8 cellular contexts compared by ENCODE assay signal in the genomic region with DNA sequence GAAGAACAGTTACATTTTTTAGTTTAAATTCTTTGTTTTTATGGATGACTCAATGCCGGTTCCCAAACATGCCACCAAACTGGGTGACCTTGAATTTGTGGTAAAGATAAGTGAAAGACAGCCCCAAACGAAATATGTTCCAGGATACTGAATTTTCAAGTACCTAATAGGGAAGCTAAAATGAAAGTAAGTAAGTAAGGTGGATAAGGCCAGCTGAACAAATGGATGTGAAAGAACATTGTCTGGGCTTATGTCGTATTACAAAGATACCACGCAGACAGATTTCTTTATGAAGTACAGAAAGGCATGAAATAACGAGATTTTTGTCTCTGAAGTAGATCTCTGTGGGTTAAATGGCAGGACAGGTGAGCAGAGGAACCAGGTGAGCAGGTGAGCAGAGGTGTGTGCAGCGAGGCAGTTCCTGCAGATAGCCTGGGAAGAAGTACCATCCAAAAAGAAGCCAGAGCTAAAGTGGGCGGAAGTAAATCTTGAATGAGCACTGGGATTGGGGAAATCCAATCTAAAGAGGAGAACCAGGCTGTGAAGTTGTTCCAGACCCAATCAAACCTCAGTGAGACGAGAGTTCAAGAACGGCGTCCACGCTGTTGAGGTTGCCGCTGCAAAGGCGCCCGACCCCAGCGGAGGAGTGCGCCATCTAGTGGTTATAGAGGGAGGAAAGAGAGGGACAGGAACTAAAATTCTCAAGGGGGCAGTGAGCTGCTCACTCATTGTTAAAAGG. TPM values are rescaled to one million over a fixed set of nuclear protein-coding genes. Genes with fewer than 3 reads are reported as not detected.
DNase-seq lines count a peak whose midpoint lies in the region; ATAC-seq and TF ChIP-seq lines count a peak whose summit lies in the region.

No MANE protein-coding gene starts in this region.

- H3K27ac ChIP-seq in RWPE2 (ENCODE audit: poor library complexity, severe bottlenecking) (no peak overlapping the region), uterus (no peak overlapping the region)

- peak; percentile 83 for TF ChIP-seq CTCF in RWPE2 (IDR thresholded peaks at IDR 0.05; ENCODE audit: poor library complexity, severe bottlenecking)
- peak; percentile 93 for TF ChIP-seq CTCF in foreskin fibroblast (IDR thresholded peaks at IDR 0.05; ENCODE audit: low read depth, low read length)
- peak; percentile 69 to 91 (median 80) for TF ChIP-seq CTCF in uterus (IDR thresholded peaks at IDR 0.05)

- intact Hi-C loops in posterior cingulate gyrus (cut with DNase I), result no loop called here
- intact Hi-C loops in uterus (cut with DNase I; ENCODE audit: low total_unique reads), result loop anchor here (10.0 kb wide), 1 partner anchor 329 kb away; no protein-coding TSS in a partner anchor

- peak; percentile 77 for DNase-seq in Daoy (ENCODE audit: low read depth)
- peak; percentile 22 for DNase-seq in KG1 (lab: John Stamatoyannopoulos, UW)
- DNase-seq in RWPE2 (ENCODE audit: low spot score), result no peak
- peak; percentile 37 to 80 for DNase-seq in foreskin fibroblast
- DNase-seq in posterior cingulate gyrus, result peak in 9 of 10 donors; percentile 29 to 89 (median 46)
- DNase-seq in uterus, result peak; percentile 63 to 67

- H3K27me3 ChIP-seq in RWPE2 (ENCODE audit: insufficient read depth, poor library complexity, severe bottlenecking) (no peaks in the 10 kb centered on the region), uterus (no peaks in the 10 kb centered on the region)

- TF ChIP-seq POLR2A in uterus (IDR thresholded peaks at IDR 0.05), result no peak

- H3K27me3 Mint-ChIP-seq in activated T-helper 17 cell treated with anti-CD3 and anti-CD28 coated beads, Interleukin-2, amount 50 U/mL, for 72 hours, result no peaks in the 10 kb centered on the region

- H3K4me1 ChIP-seq in RWPE2 (ENCODE audit: insufficient read depth, poor library complexity, severe bottlenecking) (no peaks in the 10 kb centered on the region), uterus (no peaks in the 10 kb centered on the region)

- ATAC-seq in GM21717 (IDR thresholded peaks at IDR 0.05; ENCODE audit: unreplicated experiment), result peak; percentile 95
- ATAC-seq in RWPE2 (ENCODE audit: low read depth), result peak; percentile 63; the same call in 2 of the 3 replicates
- peak; percentile 84 for ATAC-seq in activated T-helper 17 cell treated with anti-CD3 and anti-CD28 coated beads, Interleukin-2, amount 50 U/mL, for 72 hours (replicated peaks)

- peaks cover 8% of the 10 kb centered on the region for H3K4me1 Mint-ChIP-seq in activated T-helper 17 cell treated with anti-CD3 and anti-CD28 coated beads, Interleukin-2, amount 50 U/mL, for 72 hours

- H3K36me3 ChIP-seq in RWPE2 (ENCODE audit: low read depth) (no peaks in the 10 kb centered on the region), uterus (no peaks in the 10 kb centered on the region)

- H3K36me3 Mint-ChIP-seq in activated T-helper 17 cell treated with anti-CD3 and anti-CD28 coated beads, Interleukin-2, amount 50 U/mL, for 72 hours (ENCODE audit: low read depth), result no peaks in the 10 kb centered on the region

- H3K9me3 Mint-ChIP-seq in activated T-helper 17 cell treated with anti-CD3 and anti-CD28 coated beads, Interleukin-2, amount 50 U/mL, for 72 hours, result no peaks in the 10 kb centered on the region

- H3K9me3 ChIP-seq in RWPE2 (ENCODE audit: severe bottlenecking), result no peaks in the 10 kb centered on the region
- H3K9me3 ChIP-seq in uterus, result no peaks in the 10 kb centered on the region

- H3K4me3 ChIP-seq in RWPE2 (ENCODE audit: severe bottlenecking), result no peak overlapping the region
- peak overlapping the region in 1 of 2 donors; percentile 15 for H3K4me3 ChIP-seq in foreskin fibroblast (ENCODE audit: low read depth in 1 of 2, low read length in 2 of 2)
- H3K4me3 ChIP-seq in uterus, result peak overlapping the region in 1 of 2 donors; percentile 9

- H3K27ac Mint-ChIP-seq in activated T-helper 17 cell treated with anti-CD3 and anti-CD28 coated beads, Interleukin-2, amount 50 U/mL, for 72 hours, result no peak overlapping the region

- peak overlapping the region; percentile 64 for H3K4me3 Mint-ChIP-seq in activated T-helper 17 cell treated with anti-CD3 and anti-CD28 coated beads, Interleukin-2, amount 50 U/mL, for 72 hours

RNA-seq across cellular contexts. Expression of gene TLR5, which starts 19.6 kb away (rescaled TPM):
- total RNA-seq in Daoy (2014; rRNA removed; shearing (Covaris generic)), result 0.77 and 1.1 TPM in 2 replicates
- total RNA-seq in activated T-helper 17 cell treated with anti-CD3 and anti-CD28 coated beads, Interleukin-2, amount 50 U/mL, for 72 hours, result under 1 TPM in 1 of 2 donors, not detected in 1; 0.34 TPM
- total RNA-seq in uterus, result 10 to 100 TPM in 1 of 4 donors, 1 to 10 TPM in 3; 7.6 to 16.4 (median 8.9) TPM
